In genomic region chr20:32674362-32674789, GRCh38 we compare ENCODE assay signal across 8 cellular contexts. TPM values are rescaled to one million over a fixed set of nuclear protein-coding genes. Genes with fewer than 3 reads are reported as not detected.
DNase-seq lines count a peak whose midpoint lies in the region; ATAC-seq and TF ChIP-seq lines count a peak whose summit lies in the region.

No MANE protein-coding gene starts in this region.

- intact Hi-C loops in breast epithelium (cut with DNase I; ENCODE audit: low total_unique reads) = loop anchor here (2.0 kb wide), 1 partner anchor 102 kb away; no protein-coding TSS in a partner anchor
- intact Hi-C loops in mucosa of descending colon (cut with DNase I, micrococcal nuclease) = loop anchor here (5.0 to 10.0 kb wide), 2 partner anchors 100 to 103 kb away; no protein-coding TSS in a partner anchor

- TF ChIP-seq CTCF in WERI-Rb-1 (IDR thresholded peaks at IDR 0.05; ENCODE audit: low read depth, low read length) (peak; percentile 78), breast epithelium (IDR thresholded peaks at IDR 0.05) (peak in 2 of 3 donors; percentile 55 to 74), mucosa of descending colon (IDR thresholded peaks at IDR 0.05) (peak; percentile 43)

- no peak overlapping the region for H3K4me3 ChIP-seq in WERI-Rb-1 (ENCODE audit: low read depth, low read length)
- H3K4me3 ChIP-seq in breast epithelium = no peak overlapping the region
- no peak overlapping the region for H3K4me3 ChIP-seq in mucosa of descending colon

- peak; percentile 25 for DNase-seq in NCI-H2227 (lab: John Stamatoyannopoulos, UW; ENCODE audit: unreplicated experiment)
- no peak for DNase-seq in NCI-H2227 treated with DMSO at 0.1 percent for 48 hours (lab: John Stamatoyannopoulos, UW)
- DNase-seq in NCI-H1694 treated with DMSO at 0.1 percent for 48 hours (lab: John Stamatoyannopoulos, UW) = peak; percentile 52
- peak; percentile 68 for DNase-seq in WERI-Rb-1
- DNase-seq in breast epithelium (ENCODE audit: low spot score in 2 of 2) = peak in 1 of 2 donors; percentile 68
- peak in 2 of 3 donors; percentile 46 to 68 for DNase-seq in mucosa of descending colon
- DNase-seq in superior temporal gyrus (ENCODE audit: extremely low spot score) = peak; percentile 23
- no peak for DNase-seq in T1000 (lab: John Stamatoyannopoulos, UW)

- H3K9me3 ChIP-seq in WERI-Rb-1 (ENCODE audit: severe bottlenecking) (no peaks in the 10 kb centered on the region), breast epithelium (no peaks in the 10 kb centered on the region), mucosa of descending colon (no peaks in the 10 kb centered on the region)

- peak; percentile 63 for ATAC-seq in mucosa of descending colon

- no peaks in the 10 kb centered on the region for H3K4me1 ChIP-seq in breast epithelium
- H3K4me1 ChIP-seq in mucosa of descending colon (ENCODE audit: low read depth) = no peaks in the 10 kb centered on the region

- H3K36me3 ChIP-seq in WERI-Rb-1 (no peaks in the 10 kb centered on the region), breast epithelium (no peaks in the 10 kb centered on the region), mucosa of descending colon (ENCODE audit: low read depth) (no peaks in the 10 kb centered on the region)

- H3K27me3 ChIP-seq in WERI-Rb-1 (ENCODE audit: insufficient read depth, low read depth, severe bottlenecking) (no peaks in the 10 kb centered on the region), breast epithelium (no peaks in the 10 kb centered on the region)

- TF ChIP-seq POLR2A in breast epithelium (IDR thresholded peaks at IDR 0.05) = no peak

- H3K27ac ChIP-seq in WERI-Rb-1 (no peak overlapping the region), breast epithelium (no peak overlapping the region)

RNA-seq across cellular contexts. Expression of gene C20orf203, which starts 0.6 kb away (rescaled TPM):
- total RNA-seq in breast epithelium (under 1 TPM; under 0.01 to 0.32 (median 0.15) TPM), mucosa of descending colon (under 1 TPM in 1 of 3 donors, not detected in 2; 0.09 TPM)

Comparison
In these comparisons a context has a peak if more than half of its experiments do, and no peak if none do; other contexts are left out.
1. DNase-seq: peak in NCI-H2227 (single experiment), NCI-H1694 treated with DMSO at 0.1 percent for 48 hours (single experiment), WERI-Rb-1 (single experiment), mucosa of descending colon (2 of 3) and superior temporal gyrus (single experiment); none in NCI-H2227 treated with DMSO at 0.1 percent for 48 hours (single experiment) and T1000 (single experiment).
2. Peak in every context shown above with its lines, with median percentiles within 50 percentile points of each other: CTCF ChIP-seq.